23 cellular contexts compared by ENCODE assay signal in the genomic region with DNA sequence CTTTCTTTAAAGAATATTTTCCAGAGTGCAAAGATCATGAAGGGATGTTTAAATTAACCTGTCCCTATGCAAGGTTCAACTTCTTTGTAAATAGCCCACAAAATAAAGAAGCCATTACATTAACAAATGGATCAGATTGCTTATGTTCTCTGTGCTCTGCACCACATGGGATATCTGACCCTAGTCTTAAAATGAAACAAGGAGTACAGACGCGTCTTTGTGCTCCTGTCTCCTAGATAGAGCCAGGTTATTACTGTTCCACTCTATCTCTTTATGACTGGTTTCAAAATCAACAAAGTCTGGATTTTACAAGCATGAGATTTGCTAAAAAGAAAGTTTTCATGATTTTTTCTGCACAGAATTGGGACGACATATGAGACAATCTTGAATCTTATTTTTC.
DNase-seq lines count a peak whose midpoint lies in the region; ATAC-seq, FAIRE-seq and TF ChIP-seq lines count a peak whose summit lies in the region.
"Had no signal": no experiment of that assay in that cellular context is flagged by ENCODE, and none has a peak within 500 bp of the region (broad histone marks: within the 10 kb centered on the region; RNA-seq: fewer than 3 reads in every experiment).

No MANE protein-coding gene starts in this region.

- no peak overlapping the region for H3K4me3 Mint-ChIP-seq in CD4-positive, alpha-beta T cell
- no peak overlapping the region for H3K4me3 Mint-ChIP-seq in effector memory CD8-positive, alpha-beta T cell
- H3K4me3 Mint-ChIP-seq: CD8-positive, alpha-beta T cell had no signal

- H3K4me1 Mint-ChIP-seq in CD4-positive, alpha-beta T cell (ENCODE audit: low read depth): peaks cover 66% of the 10 kb centered on the region
- peaks cover 17 to 29% of the 10 kb centered on the region in 2 donors for H3K4me1 Mint-ChIP-seq in effector memory CD8-positive, alpha-beta T cell (ENCODE audit: low read depth in 2 of 2)

- no peaks in the 10 kb centered on the region for H3K9me3 Mint-ChIP-seq in CD4-positive, alpha-beta T cell
- no peaks in the 10 kb centered on the region for H3K9me3 Mint-ChIP-seq in effector memory CD8-positive, alpha-beta T cell

- H3K27ac ChIP-seq in CD4-positive, alpha-beta T cell (ENCODE audit: low read depth, low read length): no peak overlapping the region
- no peak overlapping the region for H3K27ac ChIP-seq in body of pancreas
- H3K27ac ChIP-seq: A549; BLaER1 treated with 17β-estradiol and CSF1 and Interleukin-3, amounts not matched to agents 10 nM and 100 nM had no signal

- intact Hi-C loops in CD4-positive, alpha-beta T cell (cut with DNase I, micrococcal nuclease): no loop called here
- intact Hi-C loops in mucosa of descending colon (cut with DNase I, micrococcal nuclease): no loop called here
- intact Hi-C loops in body of pancreas (cut with DNase I): no loop called here

- peak; percentile 52 for FAIRE-seq in H54 (lab: Jason Lieb, UNC)
- FAIRE-seq in D721Med (lab: Jason Lieb, UNC): no peak
- FAIRE-seq: A549, GM12891, GM18507 had no signal

- POLR2A ChIA-PET in CD4-positive, alpha-beta T cell (lab: Charles Lee): no interaction called here

- no peak for DNase-seq in CD4-positive, alpha-beta T cell
- no peak for DNase-seq in H54 (ENCODE audit: insufficient read length, low spot score)
- no peak for DNase-seq in effector memory CD8-positive, alpha-beta T cell
- no peak for DNase-seq in mucosa of descending colon
- DNase-seq in stimulated activated CD4-positive, alpha-beta T cell treated with anti-CD3 and anti-CD28 coated beads, Interleukin-4, amount 100 ng/mL, for 4 hours: no peak
- no peak for DNase-seq in nucleus accumbens (lab: John Stamatoyannopoulos, UW)
- no peak for DNase-seq in body of pancreas
- DNase-seq in D721Med (ENCODE audit: insufficient read length, low spot score): no peak
- DNase-seq: 8988T; ACHN; AML-193; BE2C; CD8-positive, alpha-beta T cell; DMS53; DMS79 treated with DMSO at 0.1 percent for 48 hours; GF-D8; GOT3; H7; HCEC 1CT had no signal

- TF ChIP-seq CTCF in CD4-positive, alpha-beta T cell (IDR thresholded peaks at IDR 0.05): no peak
- TF ChIP-seq CTCF in mucosa of descending colon (IDR thresholded peaks at IDR 0.05) (no peak), body of pancreas (IDR thresholded peaks at IDR 0.05) (no peak), D721Med (IDR thresholded peaks at IDR 0.05; ENCODE audit: insufficient read depth, missing control alignments) (no peak)

- peaks cover 58% of the 10 kb centered on the region for H3K36me3 Mint-ChIP-seq in CD4-positive, alpha-beta T cell (ENCODE audit: low read depth)
- no peaks in the 10 kb centered on the region for H3K36me3 Mint-ChIP-seq in effector memory CD8-positive, alpha-beta T cell (ENCODE audit: insufficient read depth)

- CTCF ChIA-PET in CD4-positive, alpha-beta T cell (lab: Charles Lee): no interaction called here

- H3K9me3 ChIP-seq in CD4-positive, alpha-beta T cell (ENCODE audit: control insufficient read depth, low read length): no peaks in the 10 kb centered on the region
- H3K9me3 ChIP-seq in mucosa of descending colon (no peaks in the 10 kb centered on the region), body of pancreas (no peaks in the 10 kb centered on the region)
- H3K9me3 ChIP-seq: A549, BE2C had no signal

- no peaks in the 10 kb centered on the region for H3K27me3 Mint-ChIP-seq in CD4-positive, alpha-beta T cell
- no peaks in the 10 kb centered on the region for H3K27me3 Mint-ChIP-seq in effector memory CD8-positive, alpha-beta T cell

- 73 to 76% methylated on average over 3 of the region's 3 CpGs for WGBS in body of pancreas, 2 donors

- H3K4me1 ChIP-seq in mucosa of descending colon (ENCODE audit: low read depth) (no peaks in the 10 kb centered on the region), body of pancreas (no peaks in the 10 kb centered on the region)
- H3K4me1 ChIP-seq: A549; BE2C; BLaER1 treated with 17β-estradiol and CSF1 and Interleukin-3, amounts not matched to agents 10 nM and 100 nM had no signal

- no peaks in the 10 kb centered on the region for H3K36me3 ChIP-seq in mucosa of descending colon (ENCODE audit: low read depth)
- H3K36me3 ChIP-seq in body of pancreas (replicated peaks in 1 of 2; ENCODE audit: insufficient read depth in 1 of 2, low read depth in 2 of 2): no peaks in the 10 kb centered on the region
- H3K36me3 ChIP-seq: BE2C had no signal

- ATAC-seq in CD4-positive, alpha-beta T cell (ENCODE audit: poor library complexity): no peak
- no peak for ATAC-seq in effector memory CD8-positive, alpha-beta T cell (replicated peaks)
- peak; percentile 55 for ATAC-seq in mucosa of descending colon
- ATAC-seq in body of pancreas: no peak
- ATAC-seq: A549; CD8-positive, alpha-beta T cell had no signal

- no peaks in the 10 kb centered on the region for H3K27me3 ChIP-seq in CD4-positive, alpha-beta T cell (ENCODE audit: control insufficient read depth, insufficient read depth, low read length)
- no peaks in the 10 kb centered on the region for H3K27me3 ChIP-seq in body of pancreas
- H3K27me3 ChIP-seq: BE2C; BLaER1 treated with 17β-estradiol and CSF1 and Interleukin-3, amounts not matched to agents 10 nM and 100 nM had no signal

- H3K4me3 ChIP-seq in mucosa of descending colon: no peak overlapping the region
- H3K4me3 ChIP-seq in body of pancreas: no peak overlapping the region
- H3K4me3 ChIP-seq: A549; BLaER1 treated with 17β-estradiol and CSF1 and Interleukin-3, amounts not matched to agents 10 nM and 100 nM had no signal

- no peak for TF ChIP-seq POLR2A in H54 (IDR thresholded peaks at IDR 0.05; ENCODE audit: low read depth, low read length)
- TF ChIP-seq POLR2A in body of pancreas (IDR thresholded peaks at IDR 0.05): no peak

- H3K27ac Mint-ChIP-seq in CD4-positive, alpha-beta T cell: peak overlapping the region; percentile 45
- peak overlapping the region; percentile 13 to 23 for H3K27ac Mint-ChIP-seq in effector memory CD8-positive, alpha-beta T cell
- H3K27ac Mint-ChIP-seq: CD8-positive, alpha-beta T cell had no signal
